Comparison of ENCODE assay signal across 15 cellular contexts in the genomic region with DNA sequence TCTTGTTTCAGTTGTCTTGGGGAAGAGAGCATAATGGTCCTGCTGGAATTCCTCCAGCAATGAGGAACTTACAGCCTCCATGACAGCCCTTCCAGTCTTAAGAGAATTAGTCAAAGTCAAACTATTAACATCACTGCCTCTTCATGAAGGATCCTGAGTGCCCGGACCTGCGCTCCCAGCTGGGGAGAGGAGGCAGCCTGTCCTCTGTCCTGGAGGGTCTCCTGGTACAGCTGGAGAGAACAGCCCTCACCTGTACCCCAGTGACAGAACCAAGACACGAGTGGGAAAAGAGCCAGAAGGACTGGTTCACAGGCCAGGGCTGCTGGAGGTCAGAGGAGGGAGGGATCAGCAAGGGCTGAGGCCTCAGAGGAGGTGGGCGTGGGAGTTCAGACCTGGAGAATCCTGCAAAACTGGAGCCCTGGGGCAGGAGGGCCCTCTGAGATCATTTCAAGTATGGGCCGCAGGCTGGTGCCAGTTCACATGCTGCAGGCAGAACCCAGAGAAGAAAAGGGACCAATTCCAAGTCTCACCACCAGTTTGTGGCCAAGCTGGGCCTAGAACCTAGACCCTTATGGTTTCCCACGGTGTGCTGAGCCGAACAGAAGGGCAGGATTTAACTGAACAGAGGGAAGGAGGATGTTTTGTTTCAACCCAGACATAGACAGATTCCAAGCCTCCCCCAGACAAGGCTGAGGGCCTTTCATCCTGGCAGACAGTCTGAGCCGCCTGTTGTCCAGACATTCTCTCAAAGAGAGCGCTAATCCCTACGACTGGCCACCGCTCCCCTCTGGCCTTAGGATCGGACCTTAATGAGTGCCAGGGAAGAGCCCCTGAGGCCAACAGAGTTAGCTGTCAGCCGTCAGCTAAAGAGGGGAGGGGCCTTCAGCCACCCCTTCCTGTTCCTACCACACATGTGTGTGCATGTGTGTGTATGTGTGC. TPM values are rescaled to one million over a fixed set of nuclear protein-coding genes. Genes with fewer than 3 reads are reported as not detected.
DNase-seq lines count a peak whose midpoint lies in the region; FAIRE-seq and TF ChIP-seq lines count a peak whose summit lies in the region.
"Had no signal": no experiment of that assay in that cellular context is flagged by ENCODE, and none has a peak within 500 bp of the region (broad histone marks: within the 10 kb centered on the region; RNA-seq: fewer than 3 reads in every experiment).

No MANE protein-coding gene starts in this region.

- H3K27me3 ChIP-seq in SK-N-SH (ENCODE audit: insufficient read depth) (no peaks in the 10 kb centered on the region), cardiac muscle cell (no peaks in the 10 kb centered on the region), osteoblast (ENCODE audit: insufficient read depth, low read length) (no peaks in the 10 kb centered on the region)
- H3K27me3 ChIP-seq: sigmoid colon had no signal

- peak in 1 of 2 experiments; percentile 29; a peak in 1 of 4 replicates for TF ChIP-seq EP300 in SK-N-SH (IDR thresholded peaks at IDR 0.05; ENCODE audit: borderline replicate concordance in 1 of 2, low read depth in 1 of 2, low read length in 1 of 2)

- H3K9me3 ChIP-seq in SK-N-SH: no peaks in the 10 kb centered on the region
- no peaks in the 10 kb centered on the region for H3K9me3 ChIP-seq in cardiac muscle cell (ENCODE audit: low read depth)
- H3K9me3 ChIP-seq in osteoblast (ENCODE audit: low read depth, low read length): no peaks in the 10 kb centered on the region
- H3K9me3 ChIP-seq: sigmoid colon had no signal

- H3K36me3 ChIP-seq in SK-N-SH (replicated peaks in 1 of 2; ENCODE audit: control insufficient read depth in 1 of 2, insufficient read depth in 2 of 2, low read length in 1 of 2) (peaks cover 0 to 7% of the 10 kb centered on the region in 2 experiments), cardiac muscle cell (peaks cover 2% of the 10 kb centered on the region), osteoblast (ENCODE audit: insufficient read depth, low read length) (peaks cover 59% of the 10 kb centered on the region)

- DNase-seq in AG10803 (ENCODE audit: low read depth) (peak; percentile 54), SK-N-SH (peak; percentile 86), cardiac muscle cell (ENCODE audit: low read depth in 1 of 2, low spot score in 1 of 2) (peak; percentile 35 to 37), osteoblast (ENCODE audit: insufficient read length, low spot score, missing footprints) (peak; percentile 78), SW 1271 (lab: John Stamatoyannopoulos, UW) (no peak), D721Med (ENCODE audit: insufficient read length, low spot score) (no peak), ACHN (no peak)
- no peak for DNase-seq in activated CD8-positive, alpha-beta memory T cell treated with anti-CD3 and anti-CD28 coated beads, Interleukin-2, amount 50 U/mL, for 48 hours
- DNase-seq: central memory CD4-positive, alpha-beta T cell; GOT3; head of caudate nucleus; naive thymus-derived CD8-positive, alpha-beta T cell; NCI-H1417 treated with DMSO at 0.1 percent for 48 hours; sigmoid colon had no signal

- H3K4me3 ChIP-seq in AG10803 (ENCODE audit: low read length) (no peak overlapping the region), SK-N-SH (ENCODE audit: low read depth in 2 of 2, low read length in 1 of 2) (no peak overlapping the region), cardiac muscle cell (no peak overlapping the region), osteoblast (ENCODE audit: insufficient read depth, low read length) (no peak overlapping the region)
- H3K4me3 ChIP-seq: sigmoid colon had no signal

- no peaks in the 10 kb centered on the region for H3K9me2 ChIP-seq in SK-N-SH

- H3K4me2 ChIP-seq in SK-N-SH (no peak overlapping the region), osteoblast (ENCODE audit: insufficient read depth, low read length) (no peak overlapping the region)

- CTCF ChIA-PET in SK-N-SH (lab: Yijun Ruan, JAX): interaction anchor here (0.9 to 2.6 kb wide), 10 partner anchors 9 to 364 kb away, joined by 3 to 9 read pairs (median 3); no protein-coding TSS in a partner anchor

- H3K27ac ChIP-seq in SK-N-SH (ENCODE audit: low read depth in 2 of 2, low read length in 1 of 2): peak overlapping the region; percentile 42 to 100; a peak in 3 of 4 replicates
- peak overlapping the region; percentile 44 for H3K27ac ChIP-seq in cardiac muscle cell
- peak overlapping the region; percentile 40 for H3K27ac ChIP-seq in osteoblast (ENCODE audit: low read depth, low read length)
- H3K27ac ChIP-seq: sigmoid colon had no signal

- no peak for FAIRE-seq in D721Med (lab: Jason Lieb, UNC)
- FAIRE-seq: urothelium cell line had no signal

- H4K20me1 ChIP-seq in SK-N-SH (ENCODE audit: insufficient read depth) (no peaks in the 10 kb centered on the region), osteoblast (ENCODE audit: insufficient read depth, low read length) (peaks cover 15% of the 10 kb centered on the region)

- H3K4me1 ChIP-seq in SK-N-SH (ENCODE audit: control insufficient read depth in 1 of 2, insufficient read depth in 2 of 2, low read depth in 1 of 2, low read length in 1 of 2): peaks cover 30 to 74% of the 10 kb centered on the region in 2 experiments
- H3K4me1 ChIP-seq in cardiac muscle cell (ENCODE audit: low read depth): peaks cover 35% of the 10 kb centered on the region
- peaks cover 42% of the 10 kb centered on the region for H3K4me1 ChIP-seq in osteoblast (ENCODE audit: insufficient read depth, low read length)

- H3F3A ChIP-seq in SK-N-SH (replicated peaks; ENCODE audit: insufficient read depth): peaks cover 22% of the 10 kb centered on the region

- H2AFZ ChIP-seq in SK-N-SH (ENCODE audit: low read depth) (no peak overlapping the region; the same call in 1 of the 2 replicates), osteoblast (ENCODE audit: low read length) (no peak overlapping the region)

- H3K79me2 ChIP-seq in SK-N-SH (ENCODE audit: insufficient read depth) (no peaks in the 10 kb centered on the region), osteoblast (ENCODE audit: insufficient read depth, low read length) (peaks cover 68% of the 10 kb centered on the region)

- no peak for TF ChIP-seq RAD21 in SK-N-SH (IDR thresholded peaks at IDR 0.05; ENCODE audit: low read length)

- POLR2A ChIA-PET in SK-N-SH (lab: Yijun Ruan, JAX): no interaction called here

- H3K9ac ChIP-seq in SK-N-SH: no peak overlapping the region

- TF ChIP-seq CTCF in AG10803 (conservative IDR thresholded peaks at IDR 0.05; ENCODE audit: low read length): no peak
- TF ChIP-seq CTCF in SK-N-SH (IDR thresholded peaks at IDR 0.05): no peak
- TF ChIP-seq CTCF in cardiac muscle cell (IDR thresholded peaks at IDR 0.05; ENCODE audit: low read depth, low read length): no peak
- TF ChIP-seq CTCF in osteoblast (IDR thresholded peaks at IDR 0.05; ENCODE audit: extremely low read depth, low read depth, low read length): no peak
- no peak for TF ChIP-seq CTCF in D721Med (IDR thresholded peaks at IDR 0.05; ENCODE audit: insufficient read depth, missing control alignments)

- 71% methylated on average over 7 of the region's 13 CpGs for WGBS in SK-N-SH (ENCODE audit: low lambda C conversion rate)

- in situ Hi-C loops in ACHN (cut with HindIII; ENCODE audit: low pct_ligation_motif_present, low pct_unique_long_range_greater_than_20kb, low sequenced_read_pairs): no loop called here

TF ChIP-seq in SK-N-SH, 30 proteins besides CTCF, POLR2A, EP300 and RAD21 (continues in another document):
- TF ChIP-seq, protein P1, sequence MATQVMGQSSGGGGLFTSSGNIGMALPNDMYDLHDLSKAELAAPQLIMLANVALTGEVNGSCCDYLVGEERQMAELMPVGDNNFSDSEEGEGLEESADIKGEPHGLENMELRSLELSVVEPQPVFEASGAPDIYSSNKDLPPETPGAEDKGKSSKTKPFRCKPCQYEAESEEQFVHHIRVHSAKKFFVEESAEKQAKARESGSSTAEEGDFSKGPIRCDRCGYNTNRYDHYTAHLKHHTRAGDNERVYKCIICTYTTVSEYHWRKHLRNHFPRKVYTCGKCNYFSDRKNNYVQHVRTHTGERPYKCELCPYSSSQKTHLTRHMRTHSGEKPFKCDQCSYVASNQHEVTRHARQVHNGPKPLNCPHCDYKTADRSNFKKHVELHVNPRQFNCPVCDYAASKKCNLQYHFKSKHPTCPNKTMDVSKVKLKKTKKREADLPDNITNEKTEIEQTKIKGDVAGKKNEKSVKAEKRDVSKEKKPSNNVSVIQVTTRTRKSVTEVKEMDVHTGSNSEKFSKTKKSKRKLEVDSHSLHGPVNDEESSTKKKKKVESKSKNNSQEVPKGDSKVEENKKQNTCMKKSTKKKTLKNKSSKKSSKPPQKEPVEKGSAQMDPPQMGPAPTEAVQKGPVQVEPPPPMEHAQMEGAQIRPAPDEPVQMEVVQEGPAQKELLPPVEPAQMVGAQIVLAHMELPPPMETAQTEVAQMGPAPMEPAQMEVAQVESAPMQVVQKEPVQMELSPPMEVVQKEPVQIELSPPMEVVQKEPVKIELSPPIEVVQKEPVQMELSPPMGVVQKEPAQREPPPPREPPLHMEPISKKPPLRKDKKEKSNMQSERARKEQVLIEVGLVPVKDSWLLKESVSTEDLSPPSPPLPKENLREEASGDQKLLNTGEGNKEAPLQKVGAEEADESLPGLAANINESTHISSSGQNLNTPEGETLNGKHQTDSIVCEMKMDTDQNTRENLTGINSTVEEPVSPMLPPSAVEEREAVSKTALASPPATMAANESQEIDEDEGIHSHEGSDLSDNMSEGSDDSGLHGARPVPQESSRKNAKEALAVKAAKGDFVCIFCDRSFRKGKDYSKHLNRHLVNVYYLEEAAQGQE (IDR thresholded peaks at IDR 0.05; ENCODE audit: low read depth, low read length): no peak
- no peak for TF ChIP-seq TCF12 (IDR thresholded peaks at IDR 0.05)
- TF ChIP-seq FOXM1 (IDR thresholded peaks at IDR 0.05; ENCODE audit: low read depth): no peak
- no peak for TF ChIP-seq FOXJ3 (CRISPR knock-in tag; IDR thresholded peaks at IDR 0.05)
- peak; percentile 15 for TF ChIP-seq CHD2 (IDR thresholded peaks at IDR 0.05; ENCODE audit: low read length, partially characterized antibody)
- peak; percentile 82; the same call in 1 of the 2 replicates for TF ChIP-seq MXI1 (IDR thresholded peaks at IDR 0.05; ENCODE audit: low read depth, low read length)

RNA-seq across cellular contexts. Expression of gene LOXL1, which starts 18.2 kb away (rescaled TPM):
- polyA plus RNA-seq in SK-N-SH (2012; rRNA removed): 37.5 and 50.3 TPM in 2 replicates
- polyA plus RNA-seq in SK-N-SH (2012; cell fraction: cytosol; rRNA removed): 36.5 and 50.1 TPM in 2 replicates
- 52.4 and 60.2 TPM in 2 replicates for polyA plus RNA-seq in SK-N-SH (2012; cell fraction: nucleus; rRNA removed)
- total RNA-seq in cardiac muscle cell: 54.5 and 79.4 TPM in 2 replicates
- polyA plus RNA-seq in cardiac muscle cell: 82.3 and 92.4 TPM in 2 replicates
- total RNA-seq in osteoblast: 246 and 264 TPM in 2 replicates

RNA-seq across cellular contexts. Expression of gene STOML1, which starts 47.7 kb away (rescaled TPM):
- 19.1 and 20.4 TPM in 2 replicates for polyA plus RNA-seq in SK-N-SH (2012; rRNA removed)
- polyA plus RNA-seq in SK-N-SH (2012; cell fraction: cytosol; rRNA removed): 8.2 and 13.5 TPM in 2 replicates
- 27.9 and 28.2 TPM in 2 replicates for polyA plus RNA-seq in SK-N-SH (2012; cell fraction: nucleus; rRNA removed)
- total RNA-seq in cardiac muscle cell: 8.2 and 8.8 TPM in 2 replicates
- polyA plus RNA-seq in cardiac muscle cell: 9.7 and 15.6 TPM in 2 replicates
- total RNA-seq in osteoblast: 14.1 and 15.0 TPM in 2 replicates

RNA-seq across cellular contexts. Expression of gene PML, which starts 50.1 kb away (rescaled TPM):
- 14.0 and 18.4 TPM in 2 replicates for polyA plus RNA-seq in SK-N-SH (2012; rRNA removed)
- 7.9 and 12.9 TPM in 2 replicates for polyA plus RNA-seq in SK-N-SH (2012; cell fraction: cytosol; rRNA removed)
- 48.3 and 66.5 TPM in 2 replicates for polyA plus RNA-seq in SK-N-SH (2012; cell fraction: nucleus; rRNA removed)
- total RNA-seq in cardiac muscle cell: 28.1 and 40.4 TPM in 2 replicates
- polyA plus RNA-seq in cardiac muscle cell: 21.9 and 27.1 TPM in 2 replicates
- 46.7 and 50.7 TPM in 2 replicates for total RNA-seq in osteoblast

Comparison
In these comparisons a context has a peak if more than half of its experiments do, and no peak if none do; other contexts are left out.
1. DNase-seq: peak in AG10803 (single experiment), SK-N-SH (single experiment), cardiac muscle cell (2 of 2) and osteoblast (single experiment); none in SW 1271 (0 of 2), activated CD8-positive, alpha-beta memory T cell treated with anti-CD3 and anti-CD28 coated beads, Interleukin-2, amount 50 U/mL, for 48 hours (single experiment), D721Med (single experiment) and ACHN (single experiment).
2. Peak in every context shown above with its lines, with median percentiles within 50 percentile points of each other: H3K27ac ChIP-seq.